ENCODE assay signal across 30 cellular contexts in the genomic region with DNA sequence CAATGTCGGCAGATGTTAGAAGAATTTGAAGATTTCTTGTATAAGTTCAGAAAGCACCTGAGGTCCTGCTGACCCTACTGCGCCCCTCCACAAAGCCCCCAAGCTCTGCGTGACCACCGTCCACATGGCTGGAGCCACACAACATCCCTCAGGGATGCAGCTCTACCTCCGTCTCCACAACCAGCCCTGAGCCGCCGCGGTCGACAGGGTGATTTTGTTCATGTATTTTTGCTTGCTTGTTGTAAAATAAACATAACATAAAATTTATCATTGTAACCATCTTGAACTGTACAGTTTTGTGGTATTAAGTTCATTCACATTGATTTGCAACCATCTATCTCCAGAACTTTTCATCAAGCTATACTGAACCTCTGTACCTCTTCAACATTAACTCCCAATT. TPM values are rescaled to one million over a fixed set of nuclear protein-coding genes. Genes with fewer than 3 reads are reported as not detected.
"Had no signal": no experiment of that assay in that cellular context is flagged by ENCODE, and none has a peak within 500 bp of the region (broad histone marks: within the 10 kb centered on the region; RNA-seq: fewer than 3 reads in every experiment).

No MANE protein-coding gene starts in this region.

- H3K27ac ChIP-seq: adrenal gland, body of pancreas, WERI-Rb-1 had no signal

- H3K4me1 ChIP-seq: adrenal gland, body of pancreas had no signal

- ATAC-seq: activated CD4-positive, CD25-positive, alpha-beta regulatory T cell treated with anti-CD3 and anti-CD28 coated beads, Interleukin-2, amount 50 U/mL, for 24 hours; activated CD8-positive, alpha-beta memory T cell treated with anti-CD3 and anti-CD28 coated beads, Interleukin-2, amount 10 ng/mL, durations not matched to agents 7 days and 5 days; activated CD8-positive, alpha-beta T cell treated with anti-CD3 and anti-CD28 coated beads, Interleukin-2, amount 10 ng/mL, durations not matched to agents 7 days and 5 days; activated naive CD8-positive, alpha-beta T cell treated with anti-CD3 and anti-CD28 coated beads, Interleukin-2, amount 50 U/mL, for 24 hours; body of pancreas; effector memory CD8-positive, alpha-beta T cell; T-cell had no signal

- H3K27me3 ChIP-seq: adrenal gland, body of pancreas had no signal

- H3K4me3 ChIP-seq: adrenal gland, body of pancreas had no signal

- H3K9me3 ChIP-seq: adrenal gland, body of pancreas had no signal

- H3K36me3 ChIP-seq: adrenal gland, WERI-Rb-1 had no signal

- DNase-seq: activated B cell treated with CpG ODN at 0.5 μM for 24 hours; activated CD4-positive, alpha-beta memory T cell treated with anti-CD3 and anti-CD28 coated beads for 36 hours; activated CD4-positive, alpha-beta T cell treated with anti-CD3 and anti-CD28 coated beads, Interleukin-2, amount 10 ng/mL, durations not matched to agents 24 days and 14 days; activated CD8-positive, alpha-beta memory T cell treated with anti-CD3 and anti-CD28 coated beads, Interleukin-2, amount 10 ng/mL, durations not matched to agents 7 days and 5 days; activated CD8-positive, alpha-beta memory T cell treated with anti-CD3 and anti-CD28 coated beads, Interleukin-2, amount 50 U/mL, for 4 hours; activated CD8-positive, alpha-beta T cell treated with anti-CD3 and anti-CD28 coated beads, Interleukin-2, amount 10 ng/mL, durations not matched to agents 7 days and 5 days; activated effector memory CD4-positive, alpha-beta T cell treated with anti-CD3 and anti-CD28 coated beads, Interleukin-2, amount 50 U/mL, for 16 hours; activated naive CD4-positive, alpha-beta T cell treated with anti-CD3 and anti-CD28 coated beads for 36 hours; activated naive CD8-positive, alpha-beta T cell treated with anti-CD3 and anti-CD28 coated beads for 36 hours; activated naive CD8-positive, alpha-beta T cell treated with anti-CD3 and anti-CD28 coated beads, Interleukin-2, amount 50 U/mL, for 24 hours; activated T-cell treated with anti-CD3 and anti-CD28 coated beads, Interleukin-2, amount 50 U/mL, for 1 hour; activated T-cell treated with anti-CD3 and anti-CD28 coated beads, Interleukin-2, amount 50 U/mL, for 48 hours; adrenal gland; amygdala; aorta; body of pancreas; caudate nucleus; effector memory CD8-positive, alpha-beta T cell; erythroblast; foreskin fibroblast; head of caudate nucleus; SW 1271; T-cell; T1000; WERI-Rb-1 had no signal

RNA-seq across cellular contexts. Expression of a gene that starts 50.5 kb away (rescaled TPM):
- total RNA-seq: activated B cell treated with CpG ODN at 0.5 μM for 24 hours; activated CD4-positive, alpha-beta memory T cell treated with anti-CD3 and anti-CD28 coated beads for 36 hours; activated CD4-positive, alpha-beta T cell treated with anti-CD3 and anti-CD28 coated beads, Interleukin-2, amount 10 ng/mL, durations not matched to agents 24 days and 14 days; activated CD8-positive, alpha-beta memory T cell treated with anti-CD3 and anti-CD28 coated beads for 36 hours; activated CD8-positive, alpha-beta memory T cell treated with anti-CD3 and anti-CD28 coated beads, Interleukin-2, amount 10 ng/mL, durations not matched to agents 7 days and 5 days; activated CD8-positive, alpha-beta T cell treated with anti-CD3 and anti-CD28 coated beads, Interleukin-2, amount 10 ng/mL, durations not matched to agents 7 days and 5 days; activated naive CD4-positive, alpha-beta T cell treated with anti-CD3 and anti-CD28 coated beads for 36 hours; activated naive CD8-positive, alpha-beta T cell treated with anti-CD3 and anti-CD28 coated beads for 36 hours; activated T-helper 1 cell treated with anti-CD3 and anti-CD28 coated beads, Interleukin-12 subunit alpha, Interleukin-12 subunit beta, Interleukin-2, Interleukin-4 antibody, amounts not matched to agents 30 ng/mL and 10 ng/mL and 1 ng/mL, durations not matched to agents 14 hours and 24 hours and 36 hours; activated T-helper 2 cell treated with anti-CD3 and anti-CD28 coated beads, Interferon-gamma antibody, Interleukin-2, Interleukin-4, amounts not matched to agents 10 μg/mL and 5 μg/mL and 100 μg/mL, durations not matched to agents 14 hours and 24 hours and 36 hours; chondrocyte; T-cell had no signal
